15 cellular contexts compared by ENCODE assay signal in genomic region chr2:59654753-59655152, GRCh38.
"Had no signal": no experiment of that assay in that cellular context is flagged by ENCODE, and none has a peak within 500 bp of the region (broad histone marks: within the 10 kb centered on the region; RNA-seq: fewer than 3 reads in every experiment).

No MANE protein-coding gene starts in this region.

- H3K36me3 ChIP-seq: neutrophil, thoracic aorta had no signal

- H3K27ac ChIP-seq: neutrophil, thoracic aorta had no signal

- H3K27me3 ChIP-seq: neutrophil had no signal

- H3K4me3 ChIP-seq: thoracic aorta had no signal

- ATAC-seq: naive thymus-derived CD8-positive, alpha-beta T cell; stimulated activated effector memory CD8-positive, alpha-beta T cell treated with anti-CD3 and anti-CD28 coated beads, Interleukin-12 subunit alpha, Interleukin-12 subunit beta, amount 100 ng/mL, for 72 hours had no signal

- DNase-seq: activated CD4-positive, alpha-beta T cell treated with anti-CD3 and anti-CD28 coated beads, Interleukin-2, amount 50 U/mL, for 1 hour; activated CD8-positive, alpha-beta memory T cell treated with anti-CD3 and anti-CD28 coated beads for 24 hours; activated gamma-delta T cell treated with Interleukin-2 at 50 U/mL for 16 hours; amygdala; cerebellar nuclear complex; effector CD8-positive, alpha-beta T cell; erythroblast; naive thymus-derived CD8-positive, alpha-beta T cell; retina; stimulated activated CD4-positive, alpha-beta T cell treated with anti-CD3 and anti-CD28 coated beads, Interleukin-12 subunit alpha, Interleukin-12 subunit beta, amount 100 ng/mL, for 4 hours; stimulated activated CD4-positive, alpha-beta T cell treated with anti-CD3 and anti-CD28 coated beads, Interleukin-2, amount 100 ng/mL, for 24 hours; T-helper 9 cell had no signal

- H3K9me3 ChIP-seq: neutrophil, thoracic aorta had no signal
